14 cellular contexts compared by ENCODE assay signal in the genomic region with DNA sequence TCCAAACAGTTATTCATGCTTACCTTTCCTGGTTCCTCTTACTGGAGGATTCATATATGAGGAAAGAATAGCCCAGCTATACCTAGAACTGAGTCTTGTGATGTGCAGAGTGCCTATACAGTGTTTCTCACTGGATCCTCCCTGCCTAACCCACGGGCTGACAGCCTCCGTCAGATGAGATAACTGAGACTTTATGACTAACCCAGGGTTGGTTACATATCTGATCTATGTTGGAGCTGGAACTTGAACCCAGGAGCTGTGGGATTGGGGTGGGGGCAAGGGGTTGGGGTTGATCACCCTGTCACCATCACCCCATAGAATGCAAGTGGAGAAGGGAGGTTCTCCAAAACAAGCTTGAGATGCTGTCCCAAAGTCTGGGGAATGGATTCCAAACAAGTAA.
A peak's percentile ranks its signal among the peaks of the same experiment; 100 is the strongest.
DNase-seq lines count a peak whose midpoint lies in the region; FAIRE-seq and TF ChIP-seq lines count a peak whose summit lies in the region.
"Had no signal": no experiment of that assay in that cellular context is flagged by ENCODE, and none has a peak within 500 bp of the region (broad histone marks: within the 10 kb centered on the region; RNA-seq: fewer than 3 reads in every experiment).

No MANE protein-coding gene starts in this region.

- intact Hi-C loops in colonic mucosa (cut with DNase I), result no loop called here

- no peaks in the 10 kb centered on the region for H3K27me3 ChIP-seq in Peyer's patch
- H3K27me3 ChIP-seq in colonic mucosa, result no peaks in the 10 kb centered on the region
- H3K27me3 ChIP-seq in muscle layer of duodenum (ENCODE audit: low read depth, low read length), result no peaks in the 10 kb centered on the region
- no peaks in the 10 kb centered on the region for H3K27me3 ChIP-seq in suprapubic skin
- H3K27me3 ChIP-seq: BE2C had no signal

- TF ChIP-seq CTCF in Peyer's patch (IDR thresholded peaks at IDR 0.05) (no peak), colonic mucosa (IDR thresholded peaks at IDR 0.05) (no peak), suprapubic skin (IDR thresholded peaks at IDR 0.05) (no peak)

- no peak for FAIRE-seq in urothelium cell line (lab: Jason Lieb, UNC)
- FAIRE-seq: GM12892 had no signal

- no peak for TF ChIP-seq EP300 in suprapubic skin (IDR thresholded peaks at IDR 0.05)

- H3K4me3 ChIP-seq in Peyer's patch, result no peak overlapping the region
- H3K4me3 ChIP-seq in colonic mucosa, result no peak overlapping the region
- H3K4me3 ChIP-seq in muscle layer of duodenum (ENCODE audit: low read depth in 1 of 2, low read length in 2 of 2), result no peak overlapping the region
- H3K4me3 ChIP-seq in suprapubic skin, result no peak overlapping the region
- H3K4me3 ChIP-seq: GM23248 had no signal

- H3K9me3 ChIP-seq in Peyer's patch (no peaks in the 10 kb centered on the region), colonic mucosa (no peaks in the 10 kb centered on the region), muscle layer of duodenum (ENCODE audit: control insufficient read depth in 1 of 2, low read length in 2 of 2) (no peaks in the 10 kb centered on the region), suprapubic skin (no peaks in the 10 kb centered on the region)
- H3K9me3 ChIP-seq: BE2C had no signal

- WGBS in suprapubic skin, result 79% methylated on average over 2 of the region's 2 CpGs

- peak overlapping the region in 3 of 4 donors; percentile 74 to 84 (median 83) for H3K27ac ChIP-seq in Peyer's patch
- peak overlapping the region; percentile 84 for H3K27ac ChIP-seq in colonic mucosa
- H3K27ac ChIP-seq in muscle layer of duodenum (ENCODE audit: low read length), result peak overlapping the region; percentile 43
- H3K27ac ChIP-seq in suprapubic skin, result peak overlapping the region; percentile 73
- H3K27ac ChIP-seq: GM23248 had no signal

- H3K4me1 ChIP-seq in Peyer's patch, result peaks cover 0 to 67% (median 11%) of the 10 kb centered on the region in 4 donors
- H3K4me1 ChIP-seq in colonic mucosa, result peaks cover 55% of the 10 kb centered on the region
- H3K4me1 ChIP-seq in muscle layer of duodenum (ENCODE audit: control insufficient read depth in 1 of 2, insufficient read depth in 2 of 2, low read length in 2 of 2), result peaks cover 31 to 33% of the 10 kb centered on the region in 2 donors
- H3K4me1 ChIP-seq in suprapubic skin, result peaks cover 60% of the 10 kb centered on the region

- H3K9ac ChIP-seq in colonic mucosa (ENCODE audit: low read depth in 2 of 2, low read length in 2 of 2), result peak overlapping the region in 1 of 2 donors; percentile 72
- H3K9ac ChIP-seq: GM23248 had no signal

- H3K36me3 ChIP-seq in Peyer's patch, result no peaks in the 10 kb centered on the region
- H3K36me3 ChIP-seq in colonic mucosa, result no peaks in the 10 kb centered on the region
- H3K36me3 ChIP-seq in muscle layer of duodenum (ENCODE audit: control insufficient read depth in 1 of 2, insufficient read depth in 2 of 2, low read length in 2 of 2), result no peaks in the 10 kb centered on the region
- no peaks in the 10 kb centered on the region for H3K36me3 ChIP-seq in suprapubic skin
- H3K36me3 ChIP-seq: BE2C had no signal

- peak in 1 of 3 donors; percentile 67 for DNase-seq in Peyer's patch
- DNase-seq in colonic mucosa, result no peak
- no peak for DNase-seq in suprapubic skin (ENCODE audit: low spot score in 2 of 2)
- DNase-seq in stimulated activated CD4-positive, alpha-beta T cell treated with anti-CD3 and anti-CD28 coated beads, Interleukin-2, amount 100 ng/mL, for 48 hours, result no peak
- no peak for DNase-seq in urothelium cell line (ENCODE audit: low spot score)
- no peak for DNase-seq in NCI-H2029 (lab: John Stamatoyannopoulos, UW)
- DNase-seq: BE2C; CD8-positive, alpha-beta T cell; DND-41; GDM1; GM23248; NCI-H1048 had no signal

- TF ChIP-seq POLR2A in Peyer's patch (IDR thresholded peaks at IDR 0.05) (no peak), suprapubic skin (IDR thresholded peaks at IDR 0.05) (no peak)
